ENCODE assay signal across 10 cellular contexts in genomic region chr2:241771286-241772062, GRCh38. TPM values are rescaled to one million over a fixed set of nuclear protein-coding genes. Genes with fewer than 3 reads are reported as not detected.
DNase-seq lines count a peak whose midpoint lies in the region; ATAC-seq and TF ChIP-seq lines count a peak whose summit lies in the region.
"Had no signal": no experiment of that assay in that cellular context is flagged by ENCODE, and none has a peak within 500 bp of the region (broad histone marks: within the 10 kb centered on the region; RNA-seq: fewer than 3 reads in every experiment).

No MANE protein-coding gene starts in this region.

- ATAC-seq in natural killer cell = no peak
- ATAC-seq in natural killer cell treated with Interleukin-12 subunit alpha and Interleukin-12 subunit beta and Interleukin-15 and Interleukin-18, amount 100 ng/mL, for 72 hours = no peak
- ATAC-seq in left lung = peak; percentile 17
- ATAC-seq in GM18867 (IDR thresholded peaks at IDR 0.05; ENCODE audit: unreplicated experiment) = no peak
- ATAC-seq in HG02623 (IDR thresholded peaks at IDR 0.05; ENCODE audit: unreplicated experiment) = no peak

- intact Hi-C loops in natural killer cell (cut with micrococcal nuclease) = no loop called here
- intact Hi-C loops in adrenal gland (cut with DNase I) = no loop called here
- intact Hi-C loops in left lung (cut with DNase I) = no loop called here

- H3K27ac ChIP-seq in adrenal gland = peak overlapping the region in 1 of 5 donors; percentile 66
- H3K27ac ChIP-seq in left lung = no peak overlapping the region

- H3K4me1 Mint-ChIP-seq in natural killer cell = peaks cover 0 to 5% of the 10 kb centered on the region in 2 donors
- H3K4me1 Mint-ChIP-seq in natural killer cell treated with Interleukin-12 subunit alpha and Interleukin-12 subunit beta and Interleukin-15 and Interleukin-18, amount 100 ng/mL, for 72 hours (ENCODE audit: low read depth in 2 of 2) = peaks cover 7 to 12% of the 10 kb centered on the region in 2 donors

- H3K36me3 Mint-ChIP-seq in natural killer cell = no peaks in the 10 kb centered on the region
- H3K36me3 Mint-ChIP-seq in natural killer cell treated with Interleukin-12 subunit alpha and Interleukin-12 subunit beta and Interleukin-15 and Interleukin-18, amount 100 ng/mL, for 72 hours = no peaks in the 10 kb centered on the region

- TF ChIP-seq POLR2A in adrenal gland (IDR thresholded peaks at IDR 0.05) (no peak), erythroblast (IDR thresholded peaks at IDR 0.05; ENCODE audit: low read length) (no peak)

- H3K36me3 ChIP-seq in adrenal gland (replicated peaks in 1 of 2) (no peaks in the 10 kb centered on the region), left lung (peaks cover 0 to 8% of the 10 kb centered on the region in 2 donors)

- H3K4me3 ChIP-seq in adrenal gland (no peak overlapping the region), left lung (no peak overlapping the region)

- WGBS in adrenal gland, 4 donors = 57 to 71% (median 65%) methylated on average over 22 to 38 of the region's 38 CpGs

- H3K27ac Mint-ChIP-seq in natural killer cell = no peak overlapping the region
- peak overlapping the region in 1 of 2 donors; percentile 70 for H3K27ac Mint-ChIP-seq in natural killer cell treated with Interleukin-12 subunit alpha and Interleukin-12 subunit beta and Interleukin-15 and Interleukin-18, amount 100 ng/mL, for 72 hours
- H3K27ac Mint-ChIP-seq: HFFc6 had no signal

- peak overlapping the region; percentile 56 for H3K4me3 Mint-ChIP-seq in natural killer cell
- H3K4me3 Mint-ChIP-seq in natural killer cell treated with Interleukin-12 subunit alpha and Interleukin-12 subunit beta and Interleukin-15 and Interleukin-18, amount 100 ng/mL, for 72 hours = no peak overlapping the region
- H3K4me3 Mint-ChIP-seq: HFFc6 had no signal

- no peaks in the 10 kb centered on the region for H3K9me3 ChIP-seq in adrenal gland (replicated peaks in 1 of 3)
- no peaks in the 10 kb centered on the region for H3K9me3 ChIP-seq in left lung

- DNase-seq in natural killer cell = no peak
- DNase-seq in natural killer cell treated with Interleukin-12 subunit alpha and Interleukin-12 subunit beta and Interleukin-15 and Interleukin-18, amount 100 ng/mL, for 72 hours (ENCODE audit: low spot score) = no peak
- DNase-seq in adrenal gland = peak in 6 of 7 donors; percentile 19 to 65 (median 26)
- no peak for DNase-seq in left lung
- no peak for DNase-seq in erythroblast (lab: John Stamatoyannopoulos, UW)
- no peak for DNase-seq in T1000 (lab: John Stamatoyannopoulos, UW)
- DNase-seq: HFFc6, mammary epithelial cell had no signal

- no peaks in the 10 kb centered on the region for H3K9me3 Mint-ChIP-seq in natural killer cell
- no peaks in the 10 kb centered on the region for H3K9me3 Mint-ChIP-seq in natural killer cell treated with Interleukin-12 subunit alpha and Interleukin-12 subunit beta and Interleukin-15 and Interleukin-18, amount 100 ng/mL, for 72 hours
- H3K9me3 Mint-ChIP-seq: HFFc6 had no signal

- H3K27me3 ChIP-seq in adrenal gland = peaks cover 18% of the 10 kb centered on the region
- H3K27me3 ChIP-seq in left lung = peaks cover 0 to 55% of the 10 kb centered on the region in 2 donors

- peaks cover 8 to 20% of the 10 kb centered on the region in 2 donors for H3K27me3 Mint-ChIP-seq in natural killer cell (ENCODE audit: low read depth in 2 of 2)
- no peaks in the 10 kb centered on the region for H3K27me3 Mint-ChIP-seq in natural killer cell treated with Interleukin-12 subunit alpha and Interleukin-12 subunit beta and Interleukin-15 and Interleukin-18, amount 100 ng/mL, for 72 hours

- H3K4me1 ChIP-seq in adrenal gland (replicated peaks in 1 of 2) (no peaks in the 10 kb centered on the region), left lung (peaks cover 0 to 7% of the 10 kb centered on the region in 2 donors)

- TF ChIP-seq CTCF in natural killer cell (IDR thresholded peaks at IDR 0.05) = no peak
- no peak for TF ChIP-seq CTCF in adrenal gland (IDR thresholded peaks at IDR 0.05)
- no peak for TF ChIP-seq CTCF in left lung (IDR thresholded peaks at IDR 0.05)

RNA-seq across cellular contexts. Expression of gene GAL3ST2, which starts 5.1 kb away (rescaled TPM):
- under 1 TPM in 1 of 3 donors, not detected in 2; 0.88 TPM for total RNA-seq in natural killer cell
- total RNA-seq in natural killer cell treated with Interleukin-12 subunit alpha and Interleukin-12 subunit beta and Interleukin-15 and Interleukin-18, amount 100 ng/mL, for 72 hours = 1 to 10 TPM in 1 of 2 donors, under 1 TPM in 1; 0.83 to 2.8 TPM
- total RNA-seq in adrenal gland = 1 to 10 TPM in 2 of 8 donors, under 1 TPM in 4, not detected in 2; 0.25 to 1.8 (median 0.84) TPM
- under 1 TPM in 1 of 3 donors, not detected in 2; 0.16 TPM for polyA plus RNA-seq in adrenal gland
- total RNA-seq in left lung = not detected
- total RNA-seq: mammary epithelial cell had no signal
- polyA plus RNA-seq: mammary epithelial cell had no signal

RNA-seq across cellular contexts. Expression of gene D2HGDH, which starts 37.0 kb away (rescaled TPM):
- total RNA-seq in natural killer cell = 10 to 100 TPM; 28.9 to 45.5 (median 43.4) TPM
- 10 to 100 TPM; 36.6 to 60.1 TPM for total RNA-seq in natural killer cell treated with Interleukin-12 subunit alpha and Interleukin-12 subunit beta and Interleukin-15 and Interleukin-18, amount 100 ng/mL, for 72 hours
- 10 to 100 TPM; 22.2 to 67.5 (median 38.1) TPM for total RNA-seq in adrenal gland
- 100 to 1,000 TPM in 1 of 3 donors, 10 to 100 TPM in 1, 1 to 10 TPM in 1; 4.3 to 131 (median 87.1) TPM for polyA plus RNA-seq in adrenal gland
- total RNA-seq in left lung = 10 to 100 TPM; 33.4 to 38.4 TPM

RNA-seq across cellular contexts. Expression of gene NEU4, which starts 37.5 kb away (rescaled TPM):
- 1 to 10 TPM in 2 of 3 donors, under 1 TPM in 1; 0.39 to 6.6 (median 2.2) TPM for total RNA-seq in natural killer cell
- total RNA-seq in natural killer cell treated with Interleukin-12 subunit alpha and Interleukin-12 subunit beta and Interleukin-15 and Interleukin-18, amount 100 ng/mL, for 72 hours = 1 to 10 TPM in 1 of 2 donors, under 1 TPM in 1; 0.86 to 3.8 TPM
- 1 to 10 TPM in 2 of 8 donors, under 1 TPM in 4, not detected in 2; 0.28 to 2.3 (median 0.47) TPM for total RNA-seq in adrenal gland
- 1 to 10 TPM in 1 of 3 donors, under 1 TPM in 1, not detected in 1; 0.17 to 1.3 TPM for polyA plus RNA-seq in adrenal gland
- under 1 TPM in 1 of 2 donors, not detected in 1; 0.24 TPM for total RNA-seq in left lung
- total RNA-seq: mammary epithelial cell had no signal
- polyA plus RNA-seq: mammary epithelial cell had no signal

Comparison
In these comparisons a context has a peak if more than half of its experiments do, and no peak if none do; other contexts are left out.
1. DNase-seq: peak in adrenal gland (6 of 7); none in natural killer cell (single experiment), natural killer cell treated with Interleukin-12 subunit alpha and Interleukin-12 subunit beta and Interleukin-15 and Interleukin-18, amount 100 ng/mL, for 72 hours (single experiment), left lung (0 of 2), erythroblast (0 of 2) and T1000 (single experiment).